ENCODE assay signal across 20 cellular contexts in the genomic region with DNA sequence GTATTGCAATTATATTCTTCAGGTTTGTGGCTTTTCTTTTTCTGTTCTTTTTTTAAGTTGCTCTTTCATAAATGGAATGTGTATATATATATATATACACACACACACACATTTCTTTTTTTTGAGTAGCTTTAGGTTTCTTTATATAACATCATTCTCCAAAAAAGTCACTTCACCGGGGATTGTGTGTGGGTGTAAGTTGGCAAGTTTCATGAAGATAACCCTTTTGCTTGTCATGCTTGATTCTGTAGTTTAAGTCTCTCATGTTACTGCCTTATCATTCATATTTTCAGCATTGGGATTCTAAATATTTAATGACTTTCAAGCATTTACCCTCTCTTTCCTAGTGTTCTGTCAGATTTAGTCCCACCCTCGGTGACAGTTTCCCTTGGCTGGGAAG.
"Had no signal": no experiment of that assay in that cellular context is flagged by ENCODE, and none has a peak within 500 bp of the region (broad histone marks: within the 10 kb centered on the region; RNA-seq: fewer than 3 reads in every experiment).

No MANE protein-coding gene starts in this region.

- H3K9me3 ChIP-seq: MG63 had no signal

- H3K36me3 ChIP-seq: MG63 had no signal

- H3K27me3 ChIP-seq: MG63 had no signal

- H3K4me3 ChIP-seq: MG63 had no signal

- DNase-seq: Karpas-422; KG1; MG63; NCI-H1092; NCI-H1105 treated with DMSO at 0.1 percent for 48 hours; NCI-H1417 treated with DMSO at 0.1 percent for 48 hours; NCI-H146; NCI-H1694 treated with DMSO at 0.1 percent for 48 hours; NCI-H2029; NCI-H2081 treated with DMSO at 0.1 percent for 48 hours; NCI-H2171; NCI-H345; NCI-H446 treated with DMSO at 0.1 percent for 48 hours; NCI-H510A treated with DMSO at 0.1 percent for 48 hours; NCI-H526; NCI-H82; NK-92 treated with Interleukin-12 subunit alpha and Interleukin-12 subunit beta, amount 100 ng/mL, for 24 hours; SHP77; SK-N-SH had no signal

- ATAC-seq: Panc1 had no signal
